In genomic region chr1:94104776-94105462, GRCh38 we compare ENCODE assay signal across 30 cellular contexts. TPM values are rescaled to one million over a fixed set of nuclear protein-coding genes. Genes with fewer than 3 reads are reported as not detected.
DNase-seq lines count a peak whose midpoint lies in the region; ATAC-seq and TF ChIP-seq lines count a peak whose summit lies in the region.
"Had no signal": no experiment of that assay in that cellular context is flagged by ENCODE, and none has a peak within 500 bp of the region (broad histone marks: within the 10 kb centered on the region; RNA-seq: fewer than 3 reads in every experiment).

No MANE protein-coding gene starts in this region.

- no TSS peak for BruUV-seq in PC-9 (replicated peaks; lab: Mats Ljungman, UMichigan)

- H3K27ac Mint-ChIP-seq in activated CD4-positive, alpha-beta T cell treated with anti-CD3 and anti-CD28 coated beads, Interleukin-2, amount 10 ng/mL, durations not matched to agents 7 days and 5 days: no peak overlapping the region
- H3K27ac Mint-ChIP-seq: stimulated activated naive B cell treated with anti-CD40 and anti-IgM and Interleukin-4, amounts not matched to agents 10 μg/mL and 1 μg/mL and 100 μg/mL, for 72 hours had no signal

- H3K4ac ChIP-seq in neuronal stem cell (ENCODE audit: low read length): no peak overlapping the region

- CTCF ChIA-PET in PC-9 (lab: Charles Lee): interaction anchor here (0.7 kb wide), 1 partner anchor 42 kb away, joined by 3 read pairs; no protein-coding TSS in a partner anchor
- CTCF ChIA-PET in activated CD4-positive, alpha-beta T cell treated with anti-CD3 and anti-CD28 coated beads, Interleukin-2, amount 10 ng/mL, durations not matched to agents 7 days and 5 days (lab: Charles Lee): interaction anchor here (0.5 kb wide), 1 partner anchor 1812 kb away, joined by 4 read pairs; no protein-coding TSS in a partner anchor

- H3K36me3 Mint-ChIP-seq in activated CD4-positive, alpha-beta T cell treated with anti-CD3 and anti-CD28 coated beads, Interleukin-2, amount 10 ng/mL, durations not matched to agents 7 days and 5 days (ENCODE audit: low read depth): no peaks in the 10 kb centered on the region
- H3K36me3 Mint-ChIP-seq: naive thymus-derived CD8-positive, alpha-beta T cell; stimulated activated naive B cell treated with anti-CD40 and anti-IgM and Interleukin-4, amounts not matched to agents 10 μg/mL and 1 μg/mL and 100 μg/mL, for 72 hours had no signal

- peak overlapping the region; percentile 2 for H3K18ac ChIP-seq in neuronal stem cell (ENCODE audit: low read length)

- H2AK5ac ChIP-seq in neuronal stem cell (ENCODE audit: low read depth, low read length): no peak overlapping the region

- no peaks in the 10 kb centered on the region for H3K9me3 Mint-ChIP-seq in activated CD4-positive, alpha-beta T cell treated with anti-CD3 and anti-CD28 coated beads, Interleukin-2, amount 10 ng/mL, durations not matched to agents 7 days and 5 days
- H3K9me3 Mint-ChIP-seq: effector memory CD8-positive, alpha-beta T cell; naive thymus-derived CD8-positive, alpha-beta T cell had no signal

- H4K20me1 ChIP-seq in BLaER1: peaks cover 6% of the 10 kb centered on the region
- no peaks in the 10 kb centered on the region for H4K20me1 ChIP-seq in PC-9 (ENCODE audit: insufficient read depth)

- H3K9me3 ChIP-seq in BLaER1 (no peaks in the 10 kb centered on the region), PC-9 (ENCODE audit: insufficient read depth, low read depth) (no peaks in the 10 kb centered on the region), neuronal stem cell (replicated peaks in 1 of 2; ENCODE audit: control insufficient read depth in 2 of 2, insufficient read depth in 1 of 2, low read depth in 1 of 2, low read length in 2 of 2) (peaks cover 0 to 2% of the 10 kb centered on the region in 2 donors), BE2C (no peaks in the 10 kb centered on the region)
- H3K9me3 ChIP-seq: SJCRH30 had no signal

- H3K4me2 ChIP-seq in BLaER1: peak overlapping the region; percentile 88
- H3K4me2 ChIP-seq in PC-9: peak overlapping the region; percentile 53
- H3K4me2 ChIP-seq in neuronal stem cell (ENCODE audit: insufficient read depth, low read length, poor library complexity, severe bottlenecking): no peak overlapping the region

- H2AFZ ChIP-seq in PC-9 (no peak overlapping the region), neuronal stem cell (ENCODE audit: low read length) (no peak overlapping the region)

- no peaks in the 10 kb centered on the region for H3K9me2 ChIP-seq in PC-9 (ENCODE audit: insufficient read depth)

- no peak overlapping the region for H3K14ac ChIP-seq in neuronal stem cell (ENCODE audit: low read length)

- no peak overlapping the region for H3K4me3 Mint-ChIP-seq in activated CD4-positive, alpha-beta T cell treated with anti-CD3 and anti-CD28 coated beads, Interleukin-2, amount 10 ng/mL, durations not matched to agents 7 days and 5 days
- H3K4me3 Mint-ChIP-seq: effector memory CD8-positive, alpha-beta T cell; naive thymus-derived CD8-positive, alpha-beta T cell; stimulated activated naive B cell treated with anti-CD40 and anti-IgM and Interleukin-4, amounts not matched to agents 10 μg/mL and 1 μg/mL and 100 μg/mL, for 72 hours had no signal

- H3K4me1 ChIP-seq in BLaER1 (peaks cover 64% of the 10 kb centered on the region), PC-9 (replicated peaks; ENCODE audit: insufficient read depth) (peaks cover 58% of the 10 kb centered on the region), neuronal stem cell (ENCODE audit: control insufficient read depth in 2 of 2, insufficient read depth in 1 of 2, low read depth in 1 of 2, low read length in 2 of 2) (peaks cover 4 to 15% of the 10 kb centered on the region in 2 donors), foreskin keratinocyte (peaks cover 10% of the 10 kb centered on the region), BE2C (peaks cover 16% of the 10 kb centered on the region)
- H3K4me1 ChIP-seq: SJCRH30 had no signal

- no peak overlapping the region for H4K91ac ChIP-seq in neuronal stem cell (ENCODE audit: low read depth, low read length, poor library complexity)

- H3F3A ChIP-seq in PC-9 (ENCODE audit: insufficient read depth, low read depth): peaks cover 26% of the 10 kb centered on the region; the same call in 1 of the 2 replicates

- H3K23ac ChIP-seq in neuronal stem cell (ENCODE audit: low read depth, low read length, poor library complexity): no peak overlapping the region

- TF ChIP-seq CTCF in PC-9 (conservative IDR thresholded peaks at IDR 0.05): no peak
- no peak for TF ChIP-seq CTCF in foreskin keratinocyte (conservative IDR thresholded peaks at IDR 0.05)
- TF ChIP-seq CTCF in BE2C (IDR thresholded peaks at IDR 0.05; ENCODE audit: low read depth, low read length): no peak

- no CpG with 5 or more reads among the region's 7 CpGs for WGBS in neuronal stem cell (ENCODE audit: extremely low coverage in 2 of 2, insufficient read length in 2 of 2, insufficient replicate concordance in 1 of 2), 2 donors

- ATAC-seq in foreskin keratinocyte: no peak
- no peak for ATAC-seq in HG02763 (IDR thresholded peaks at IDR 0.05; ENCODE audit: unreplicated experiment)
- ATAC-seq: effector memory CD8-positive, alpha-beta T cell; HCT116; naive thymus-derived CD8-positive, alpha-beta T cell had no signal

- H2BK12ac ChIP-seq in neuronal stem cell (ENCODE audit: low read length): no peak overlapping the region

- DNase-seq in PC-9: no peak
- DNase-seq in islet precursor cell: peak; percentile 28
- no peak for DNase-seq in neuronal stem cell (ENCODE audit: low spot score)
- no peak for DNase-seq in foreskin keratinocyte
- DNase-seq in activated CD4-positive, alpha-beta T cell treated with anti-CD3 and anti-CD28 coated beads, Interleukin-2, amount 10 ng/mL, durations not matched to agents 7 days and 5 days: no peak
- no peak for DNase-seq in BE2C
- DNase-seq: activated CD4-positive, alpha-beta T cell treated with anti-CD3 and anti-CD28 coated beads for 48 hours; activated T-cell treated with anti-CD3 and anti-CD28 coated beads, Interleukin-2, amount 50 U/mL, for 48 hours; AML-193; central memory CD4-positive, alpha-beta T cell; cortex of kidney; effector memory CD8-positive, alpha-beta T cell; KBM-7; kidney; naive thymus-derived CD8-positive, alpha-beta T cell; NCI-H1092 treated with DMSO at 0.1 percent for 48 hours; NCI-H187 treated with DMSO at 0.1 percent for 48 hours; NCI-H2171 treated with DMSO at 0.1 percent for 48 hours; NCI-H510A; RPMI8226; SJCRH30; stimulated activated naive B cell treated with anti-CD40 and anti-IgM and Interleukin-4, amounts not matched to agents 10 μg/mL and 1 μg/mL and 100 μg/mL, for 72 hours; substantia nigra; T1000; WERI-Rb-1 had no signal

- intact Hi-C loops in PC-9 (cut with micrococcal nuclease; ENCODE audit: unreplicated experiment): loop anchor here (1.0 to 5.0 kb wide), 3 partner anchors 37 to 222 kb away; no protein-coding TSS in a partner anchor

- H3K79me1 ChIP-seq in neuronal stem cell (ENCODE audit: low read depth, low read length): no peaks in the 10 kb centered on the region

- H2BK120ac ChIP-seq in neuronal stem cell (ENCODE audit: low read depth, low read length): no peak overlapping the region

- no peak overlapping the region for H4K8ac ChIP-seq in neuronal stem cell (ENCODE audit: low read depth, low read length)

- H2BK15ac ChIP-seq in neuronal stem cell (ENCODE audit: low read length): no peak overlapping the region

- POLR2A ChIA-PET in PC-9 (lab: Charles Lee; ENCODE audit: unreplicated experiment): interaction anchor here (0.5 to 0.6 kb wide), 4 partner anchors 13 to 1089 kb away, joined by 3 to 5 read pairs (median 4); no protein-coding TSS in a partner anchor
- POLR2A ChIA-PET in activated CD4-positive, alpha-beta T cell treated with anti-CD3 and anti-CD28 coated beads, Interleukin-2, amount 10 ng/mL, durations not matched to agents 7 days and 5 days (lab: Charles Lee): no interaction called here

- H3K27me3 Mint-ChIP-seq in activated CD4-positive, alpha-beta T cell treated with anti-CD3 and anti-CD28 coated beads, Interleukin-2, amount 10 ng/mL, durations not matched to agents 7 days and 5 days: peaks cover 21% of the 10 kb centered on the region

- peaks cover 48% of the 10 kb centered on the region for H3K27me3 ChIP-seq in BLaER1
- H3K27me3 ChIP-seq in PC-9 (ENCODE audit: insufficient read depth, low read depth): no peaks in the 10 kb centered on the region
- H3K27me3 ChIP-seq in neuronal stem cell (ENCODE audit: control insufficient read depth in 3 of 3, insufficient read depth in 3 of 3, low read depth in 1 of 3, low read length in 3 of 3): peaks cover 0 to 2% (median 0%) of the 10 kb centered on the region in 3 experiments
- peaks cover 3% of the 10 kb centered on the region for H3K27me3 ChIP-seq in foreskin keratinocyte
- no peaks in the 10 kb centered on the region for H3K27me3 ChIP-seq in BE2C
- H3K27me3 ChIP-seq: SJCRH30 had no signal

- H3K4me3 ChIP-seq in BLaER1 (no peak overlapping the region), PC-9 (no peak overlapping the region), neuronal stem cell (ENCODE audit: low read length in 2 of 2) (peak overlapping the region in 1 of 2 donors; percentile 66), BE2C (ENCODE audit: low read depth, low read length) (no peak overlapping the region)
- H3K4me3 ChIP-seq: SJCRH30, skin epidermis had no signal

- no peaks in the 10 kb centered on the region for H3K79me2 ChIP-seq in PC-9 (ENCODE audit: low read depth)

- H3K27ac ChIP-seq in BLaER1: no peak overlapping the region
- peak overlapping the region; percentile 54 for H3K27ac ChIP-seq in PC-9
- H3K27ac ChIP-seq in neuronal stem cell (replicated peaks; ENCODE audit: low read length): no peak overlapping the region
- H3K27ac ChIP-seq in foreskin keratinocyte: no peak overlapping the region
- H3K27ac ChIP-seq: SJCRH30, WERI-Rb-1 had no signal

- peak overlapping the region; percentile 42 for H2BK5ac ChIP-seq in neuronal stem cell (ENCODE audit: low read length)

- peaks cover 7% of the 10 kb centered on the region for H3K4me1 Mint-ChIP-seq in activated CD4-positive, alpha-beta T cell treated with anti-CD3 and anti-CD28 coated beads, Interleukin-2, amount 10 ng/mL, durations not matched to agents 7 days and 5 days

- H3K9ac ChIP-seq in BLaER1 (no peak overlapping the region), neuronal stem cell (ENCODE audit: low read depth, low read length, poor library complexity) (no peak overlapping the region)

- H3K36me3 ChIP-seq in BLaER1 (no peaks in the 10 kb centered on the region), PC-9 (ENCODE audit: low read depth) (no peaks in the 10 kb centered on the region), neuronal stem cell (replicated peaks in 1 of 2; ENCODE audit: control insufficient read depth in 2 of 2, insufficient read depth in 2 of 2, low read length in 2 of 2) (no peaks in the 10 kb centered on the region), BE2C (no peaks in the 10 kb centered on the region)
- H3K36me3 ChIP-seq: SJCRH30 had no signal

RNA-seq across cellular contexts. Expression of gene ABCA4, which starts 16.0 kb away (rescaled TPM):
- total RNA-seq in PC-9 (2021) (20.0 and 20.8 TPM in 2 replicates), foreskin keratinocyte (0.03 TPM in 1 of 2 replicates, not detected in the other)
- polyA plus RNA-seq in neuronal stem cell (2013, experiment 1 of 2): 0.71 TPM
- polyA plus RNA-seq in neuronal stem cell (2013, experiment 2 of 2): 0.66 TPM
- 0.02 TPM in 1 of 2 replicates, not detected in the other for polyA plus RNA-seq in foreskin keratinocyte
- total RNA-seq in activated CD4-positive, alpha-beta T cell treated with anti-CD3 and anti-CD28 coated beads, Interleukin-2, amount 10 ng/mL, durations not matched to agents 7 days and 5 days: not detected
- 0.22 TPM for polyA plus RNA-seq in BE2C (2012; ENCODE audit: insufficient read depth, insufficient read length, low read depth)
- total RNA-seq: mononuclear cell; naive thymus-derived CD8-positive, alpha-beta T cell had no signal
- polyA plus RNA-seq: naive thymus-derived CD8-positive, alpha-beta T cell had no signal

Comparison
In these comparisons a context has a peak if more than half of its experiments do, and no peak if none do; other contexts are left out.
1. RNA of gene ABCA4, which starts 16.0 kb away (total RNA-seq): 20.0 to 20.8 TPM in PC-9; 0.03 TPM in foreskin keratinocyte and not detected in activated CD4-positive, alpha-beta T cell treated with anti-CD3 and anti-CD28 coated beads, Interleukin-2, amount 10 ng/mL, durations not matched to agents 7 days and 5 days; every median in the first group is over 10 times any median in the second.